Comparison of ENCODE assay signal across 25 cellular contexts in genomic region chr18:79634186-79634585, GRCh38. TPM values are rescaled to one million over a fixed set of nuclear protein-coding genes. Genes with fewer than 3 reads are reported as not detected.
DNase-seq lines count a peak whose midpoint lies in the region; ATAC-seq and TF ChIP-seq lines count a peak whose summit lies in the region.
"Had no signal": no experiment of that assay in that cellular context is flagged by ENCODE, and none has a peak within 500 bp of the region (broad histone marks: within the 10 kb centered on the region; RNA-seq: fewer than 3 reads in every experiment).

No MANE protein-coding gene starts in this region.

- H3K36me3 ChIP-seq in right atrium auricular region (no peaks in the 10 kb centered on the region), vagina (no peaks in the 10 kb centered on the region)
- H3K36me3 ChIP-seq: BLaER1, MG63 had no signal

- H3K36me3 Mint-ChIP-seq in activated CD4-positive, alpha-beta T cell treated with anti-CD3 and anti-CD28 coated beads, Interleukin-2, amount 10 ng/mL, durations not matched to agents 24 days and 14 days (ENCODE audit: low read depth): no peaks in the 10 kb centered on the region
- H3K36me3 Mint-ChIP-seq: CD4-positive, alpha-beta memory T cell had no signal

- no peak overlapping the region for H3K27ac ChIP-seq in right atrium auricular region
- H3K27ac ChIP-seq in vagina: no peak overlapping the region
- H3K27ac ChIP-seq: 22Rv1, BLaER1, GM23248 had no signal

- H3K27me3 Mint-ChIP-seq in activated CD4-positive, alpha-beta T cell treated with anti-CD3 and anti-CD28 coated beads, Interleukin-2, amount 10 ng/mL, durations not matched to agents 24 days and 14 days: peaks cover 13% of the 10 kb centered on the region

- H3K9me3 ChIP-seq in right atrium auricular region (no peaks in the 10 kb centered on the region), vagina (no peaks in the 10 kb centered on the region)
- H3K9me3 ChIP-seq: BLaER1, Caco-2, MG63 had no signal

- H3K27me3 ChIP-seq in right atrium auricular region (peaks cover 0 to 9% of the 10 kb centered on the region in 2 donors), vagina (no peaks in the 10 kb centered on the region)
- H3K27me3 ChIP-seq: BLaER1, MG63 had no signal

- peaks cover 9% of the 10 kb centered on the region for H3K9me3 Mint-ChIP-seq in activated CD4-positive, alpha-beta T cell treated with anti-CD3 and anti-CD28 coated beads, Interleukin-2, amount 10 ng/mL, durations not matched to agents 24 days and 14 days

- H3K4me3 ChIP-seq in right atrium auricular region: no peak overlapping the region
- no peak overlapping the region for H3K4me3 ChIP-seq in vagina
- H3K4me3 ChIP-seq: BLaER1, GM23248, K562, MG63 had no signal

- H3K4me3 Mint-ChIP-seq in activated CD4-positive, alpha-beta T cell treated with anti-CD3 and anti-CD28 coated beads, Interleukin-2, amount 10 ng/mL, durations not matched to agents 24 days and 14 days: no peak overlapping the region
- H3K4me3 Mint-ChIP-seq: CD4-positive, alpha-beta memory T cell; H9; HFFc6 had no signal

- intact Hi-C loops in activated CD4-positive, alpha-beta T cell treated with anti-CD3 and anti-CD28 coated beads, Interleukin-2, amount 10 ng/mL, durations not matched to agents 24 days and 14 days (cut with micrococcal nuclease): no loop called here
- intact Hi-C loops in Right ventricle myocardium inferior (cut with DNase I): no loop called here
- intact Hi-C loops in vagina (cut with DNase I): no loop called here

- no peak for TF ChIP-seq POLR2A in vagina (IDR thresholded peaks at IDR 0.05)

- ATAC-seq in Right ventricle myocardium inferior: no peak
- ATAC-seq: K562 had no signal

- peaks cover 7% of the 10 kb centered on the region for H3K4me1 Mint-ChIP-seq in activated CD4-positive, alpha-beta T cell treated with anti-CD3 and anti-CD28 coated beads, Interleukin-2, amount 10 ng/mL, durations not matched to agents 24 days and 14 days

- H3K4me1 ChIP-seq in right atrium auricular region: peaks cover 0 to 3% of the 10 kb centered on the region in 2 donors
- peaks cover 18% of the 10 kb centered on the region for H3K4me1 ChIP-seq in vagina
- H3K4me1 ChIP-seq: Caco-2 had no signal

- TF ChIP-seq CTCF in right atrium auricular region (IDR thresholded peaks at IDR 0.05): no peak
- TF ChIP-seq CTCF in vagina (IDR thresholded peaks at IDR 0.05): no peak

- peak overlapping the region; percentile 58 for H3K27ac Mint-ChIP-seq in activated CD4-positive, alpha-beta T cell treated with anti-CD3 and anti-CD28 coated beads, Interleukin-2, amount 10 ng/mL, durations not matched to agents 24 days and 14 days
- H3K27ac Mint-ChIP-seq: H9, HFFc6 had no signal

- no peak for DNase-seq in activated CD4-positive, alpha-beta T cell treated with anti-CD3 and anti-CD28 coated beads, Interleukin-2, amount 10 ng/mL, durations not matched to agents 24 days and 14 days
- no peak for DNase-seq in activated CD4-positive, alpha-beta T cell treated with anti-CD3 and anti-CD28 coated beads for 1 hour
- DNase-seq in right atrium auricular region (ENCODE audit: low spot score): peak; percentile 34
- DNase-seq in Right ventricle myocardium inferior (ENCODE audit: missing footprints): no peak
- DNase-seq in mesenteric fat pad (ENCODE audit: low spot score): peak; percentile 77
- peak; percentile 27 to 40 for DNase-seq in vagina (ENCODE audit: extremely low spot score in 2 of 2)
- no peak for DNase-seq in NCI-H2107 treated with DMSO at 0.1 percent for 48 hours (lab: John Stamatoyannopoulos, UW; ENCODE audit: unreplicated experiment)
- DNase-seq in activated CD4-positive, alpha-beta T cell treated with anti-CD3 and anti-CD28 coated beads, Interleukin-2, amount 50 U/mL, for 1 hour: no peak
- DNase-seq: ACHN; Caco-2; CD4-positive, alpha-beta memory T cell; DND-41; HFFc6; NCI-H1417; NCI-H1694 treated with DMSO at 0.1 percent for 48 hours; NCI-H2081 treated with DMSO at 0.1 percent for 48 hours; NCI-H446 treated with DMSO at 0.1 percent for 48 hours; NCI-H526 treated with DMSO at 0.1 percent for 48 hours; Right ventricle myocardium superior had no signal

RNA-seq across cellular contexts. Expression of gene CTDP1, which starts 45.4 kb away (rescaled TPM):
- 41.2 and 45.5 TPM in 2 replicates for total RNA-seq in activated CD4-positive, alpha-beta T cell treated with anti-CD3 and anti-CD28 coated beads, Interleukin-2, amount 10 ng/mL, durations not matched to agents 24 days and 14 days
- total RNA-seq in right atrium auricular region: 1 to 10 TPM; 6.3 to 9.2 TPM
- 8.4 TPM for total RNA-seq in Right ventricle myocardium inferior
- 20.8 TPM for total RNA-seq in mesenteric fat pad
- 23.3 TPM for total RNA-seq in vagina

Comparison
In these comparisons a context has a peak if more than half of its experiments do, and no peak if none do; other contexts are left out.
1. DNase-seq: peak in right atrium auricular region (single experiment), mesenteric fat pad (single experiment) and vagina (2 of 2); none in activated CD4-positive, alpha-beta T cell treated with anti-CD3 and anti-CD28 coated beads, Interleukin-2, amount 10 ng/mL, durations not matched to agents 24 days and 14 days (single experiment), activated CD4-positive, alpha-beta T cell treated with anti-CD3 and anti-CD28 coated beads for 1 hour (single experiment), Right ventricle myocardium inferior (single experiment), NCI-H2107 treated with DMSO at 0.1 percent for 48 hours (single experiment) and activated CD4-positive, alpha-beta T cell treated with anti-CD3 and anti-CD28 coated beads, Interleukin-2, amount 50 U/mL, for 1 hour (single experiment).